ENCODE assay signal across 29 cellular contexts in genomic region chr7:139720186-139720585, GRCh38. TPM values are rescaled to one million over a fixed set of nuclear protein-coding genes. Genes with fewer than 3 reads are reported as not detected.
DNase-seq lines count a peak whose midpoint lies in the region; ATAC-seq and TF ChIP-seq lines count a peak whose summit lies in the region.
"Had no signal": no experiment of that assay in that cellular context is flagged by ENCODE, and none has a peak within 500 bp of the region (broad histone marks: within the 10 kb centered on the region; RNA-seq: fewer than 3 reads in every experiment).

No MANE protein-coding gene starts in this region.

- intact Hi-C loops in PC-3 (cut with micrococcal nuclease) (loop anchor here (2.0 kb wide), 1 partner anchor 39 kb away; no protein-coding TSS in a partner anchor), left colon (cut with DNase I, micrococcal nuclease) (no loop called here)
- intact Hi-C loops in activated CD8-positive, alpha-beta T cell treated with anti-CD3 and anti-CD28 coated beads for 36 hours (cut with micrococcal nuclease) = no loop called here

- no peaks in the 10 kb centered on the region for H3K9me2 ChIP-seq in PC-3 (replicated peaks; ENCODE audit: low read length)

- H2AFZ ChIP-seq in ACC112 (ENCODE audit: low read length, unreplicated experiment) (no peak overlapping the region), PC-3 (ENCODE audit: low read length) (no peak overlapping the region)

- H3K9ac ChIP-seq in PC-3 (ENCODE audit: low read length) (no peak overlapping the region), skeletal muscle satellite cell (ENCODE audit: low read depth, low read length) (peak overlapping the region; percentile 76)

- no peak overlapping the region for H3K27ac Mint-ChIP-seq in activated CD4-positive, alpha-beta memory T cell treated with anti-CD3 and anti-CD28 coated beads, Interleukin-2, amount 10 ng/mL, durations not matched to agents 7 days and 5 days
- no peak overlapping the region for H3K27ac Mint-ChIP-seq in activated CD8-positive, alpha-beta T cell treated with anti-CD3 and anti-CD28 coated beads for 36 hours
- H3K27ac Mint-ChIP-seq: activated CD4-positive, alpha-beta T cell treated with anti-CD3 and anti-CD28 coated beads, Interleukin-2, amount 10 ng/mL, durations not matched to agents 24 days and 14 days; activated CD8-positive, alpha-beta memory T cell treated with anti-CD3 and anti-CD28 coated beads, Interleukin-2, amount 10 ng/mL, durations not matched to agents 7 days and 5 days; activated T-cell treated with anti-CD3 and anti-CD28 coated beads, Interleukin-2, amount 50 U/mL, for 72 hours; progenitor cell of endocrine pancreas; stimulated activated naive CD8-positive, alpha-beta T cell treated with anti-CD3 and anti-CD28 coated beads, Interleukin-15, amount 100 ng/mL, for 72 hours had no signal

- no peak overlapping the region for H3K4me3 ChIP-seq in ACC112 (ENCODE audit: low read depth, low read length)
- H3K4me3 ChIP-seq in PC-3 (ENCODE audit: low read length) = no peak overlapping the region
- no peak overlapping the region for H3K4me3 ChIP-seq in skeletal muscle satellite cell (ENCODE audit: low read length)

- POLR2A ChIA-PET in PC-3 (lab: Charles Lee; ENCODE audit: unreplicated experiment) = no interaction called here
- POLR2A ChIA-PET in activated CD4-positive, alpha-beta memory T cell treated with anti-CD3 and anti-CD28 coated beads, Interleukin-2, amount 10 ng/mL, durations not matched to agents 7 days and 5 days (lab: Charles Lee) = interaction anchor here (0.9 kb wide), 1 partner anchor 73 kb away, joined by 3 read pairs; no protein-coding TSS in a partner anchor
- POLR2A ChIA-PET in activated CD8-positive, alpha-beta T cell treated with anti-CD3 and anti-CD28 coated beads for 36 hours (lab: Charles Lee) = interaction anchor here (1.4 kb wide), 1 partner anchor 12 kb away, joined by 3 read pairs; no protein-coding TSS in a partner anchor

- ATAC-seq in PC-3 = no peak
- no peak for ATAC-seq in left colon
- ATAC-seq in activated CD8-positive, alpha-beta T cell treated with anti-CD3 and anti-CD28 coated beads for 36 hours = no peak

- H4K20me1 ChIP-seq in PC-3 (ENCODE audit: low read length) = peaks cover 30% of the 10 kb centered on the region

- H3K9me3 Mint-ChIP-seq in activated CD4-positive, alpha-beta memory T cell treated with anti-CD3 and anti-CD28 coated beads, Interleukin-2, amount 10 ng/mL, durations not matched to agents 7 days and 5 days = no peaks in the 10 kb centered on the region
- no peaks in the 10 kb centered on the region for H3K9me3 Mint-ChIP-seq in activated CD8-positive, alpha-beta T cell treated with anti-CD3 and anti-CD28 coated beads for 36 hours
- H3K9me3 Mint-ChIP-seq: activated CD4-positive, alpha-beta T cell treated with anti-CD3 and anti-CD28 coated beads, Interleukin-2, amount 10 ng/mL, durations not matched to agents 24 days and 14 days; activated T-cell treated with anti-CD3 and anti-CD28 coated beads, Interleukin-2, amount 50 U/mL, for 72 hours; stimulated activated naive CD8-positive, alpha-beta T cell treated with anti-CD3 and anti-CD28 coated beads, Interleukin-15, amount 100 ng/mL, for 72 hours had no signal

- H3K36me3 ChIP-seq in ACC112 (ENCODE audit: insufficient read depth, low read length) (peaks cover 20% of the 10 kb centered on the region; the same call in 1 of the 2 replicates), PC-3 (ENCODE audit: low read depth, low read length) (peaks cover 19% of the 10 kb centered on the region), skeletal muscle satellite cell (ENCODE audit: insufficient read depth, low read length) (peaks cover 27% of the 10 kb centered on the region)

- H3K4me3 Mint-ChIP-seq in activated CD4-positive, alpha-beta memory T cell treated with anti-CD3 and anti-CD28 coated beads, Interleukin-2, amount 10 ng/mL, durations not matched to agents 7 days and 5 days = no peak overlapping the region
- no peak overlapping the region for H3K4me3 Mint-ChIP-seq in activated CD8-positive, alpha-beta T cell treated with anti-CD3 and anti-CD28 coated beads for 36 hours
- H3K4me3 Mint-ChIP-seq: activated CD4-positive, alpha-beta T cell treated with anti-CD3 and anti-CD28 coated beads, Interleukin-2, amount 10 ng/mL, durations not matched to agents 24 days and 14 days; activated CD8-positive, alpha-beta memory T cell treated with anti-CD3 and anti-CD28 coated beads, Interleukin-2, amount 10 ng/mL, durations not matched to agents 7 days and 5 days; activated T-cell treated with anti-CD3 and anti-CD28 coated beads, Interleukin-2, amount 50 U/mL, for 72 hours; stimulated activated naive CD8-positive, alpha-beta T cell treated with anti-CD3 and anti-CD28 coated beads, Interleukin-15, amount 100 ng/mL, for 72 hours had no signal

- H3K79me2 ChIP-seq in ACC112 (ENCODE audit: control insufficient read depth, insufficient read depth, low read length, unreplicated experiment) (peaks cover 93% of the 10 kb centered on the region), PC-3 (ENCODE audit: low read length) (peaks cover 97% of the 10 kb centered on the region)

- H3K9me3 ChIP-seq in PC-3 (ENCODE audit: low read length) = no peaks in the 10 kb centered on the region
- no peaks in the 10 kb centered on the region for H3K9me3 ChIP-seq in skeletal muscle satellite cell (replicated peaks; ENCODE audit: low read length)

- H3K27ac ChIP-seq in ACC112 (ENCODE audit: low read depth, low read length) (peak overlapping the region; percentile 100), PC-3 (ENCODE audit: low read length) (peak overlapping the region; percentile 6)

- H3F3A ChIP-seq in PC-3 (ENCODE audit: low read length, unreplicated experiment) = no peaks in the 10 kb centered on the region

- CTCF ChIA-PET in PC-3 (lab: Charles Lee) = no interaction called here
- CTCF ChIA-PET in activated CD4-positive, alpha-beta memory T cell treated with anti-CD3 and anti-CD28 coated beads, Interleukin-2, amount 10 ng/mL, durations not matched to agents 7 days and 5 days (lab: Charles Lee) = no interaction called here
- CTCF ChIA-PET in activated CD8-positive, alpha-beta T cell treated with anti-CD3 and anti-CD28 coated beads for 36 hours (lab: Charles Lee) = interaction anchor here (1.5 kb wide), 1 partner anchor 74 kb away, joined by 4 read pairs; no protein-coding TSS in a partner anchor

- DNase-seq in PC-3 (no peak), left colon (peak; percentile 7 to 24), NCI-H82 (lab: John Stamatoyannopoulos, UW) (no peak), NCI-H1105 (lab: John Stamatoyannopoulos, UW) (no peak)
- DNase-seq in activated CD4-positive, alpha-beta memory T cell treated with anti-CD3 and anti-CD28 coated beads, Interleukin-2, amount 10 ng/mL, durations not matched to agents 7 days and 5 days = no peak
- DNase-seq in activated CD8-positive, alpha-beta T cell treated with anti-CD3 and anti-CD28 coated beads for 36 hours = no peak
- DNase-seq: ACHN; activated CD8-positive, alpha-beta memory T cell treated with anti-CD3 and anti-CD28 coated beads, Interleukin-2, amount 10 ng/mL, durations not matched to agents 7 days and 5 days; activated naive CD4-positive, alpha-beta T cell; cerebellar nuclear complex; COR-L47; DMS53; Kasumi-1; mammary epithelial cell; MV-4-11; NCI-H1694 treated with DMSO at 0.1 percent for 48 hours; NCI-H2171 treated with DMSO at 0.1 percent for 48 hours; NCI-H524 treated with DMSO at 0.1 percent for 48 hours; NK-92 treated with Interleukin-12 subunit alpha and Interleukin-12 subunit beta, amount 100 ng/mL, for 24 hours; stimulated activated CD4-positive, alpha-beta T cell treated with anti-CD3 and anti-CD28 coated beads, Interleukin-1b, Interleukin-23, amount 100 ng/mL, for 48 hours; stimulated activated CD8-positive, alpha-beta memory T cell treated with anti-CD3 and anti-CD28 coated beads, Interleukin-4, amount 100 ng/mL, for 48 hours; T1000; trophoblast cell had no signal

- TF ChIP-seq CTCF in PC-3 (conservative IDR thresholded peaks at IDR 0.05; ENCODE audit: low read depth, low read length) = no peak
- TF ChIP-seq CTCF in activated CD8-positive, alpha-beta T cell treated with anti-CD3 and anti-CD28 coated beads for 36 hours (IDR thresholded peaks at IDR 0.05) = no peak

- peaks cover 3% of the 10 kb centered on the region for H3K4me1 Mint-ChIP-seq in activated CD4-positive, alpha-beta memory T cell treated with anti-CD3 and anti-CD28 coated beads, Interleukin-2, amount 10 ng/mL, durations not matched to agents 7 days and 5 days
- peaks cover 10% of the 10 kb centered on the region for H3K4me1 Mint-ChIP-seq in activated CD8-positive, alpha-beta T cell treated with anti-CD3 and anti-CD28 coated beads for 36 hours (ENCODE audit: low read depth)

- peaks cover 13% of the 10 kb centered on the region for H3K36me3 Mint-ChIP-seq in activated CD4-positive, alpha-beta memory T cell treated with anti-CD3 and anti-CD28 coated beads, Interleukin-2, amount 10 ng/mL, durations not matched to agents 7 days and 5 days (ENCODE audit: low read depth)
- peaks cover 10% of the 10 kb centered on the region for H3K36me3 Mint-ChIP-seq in activated CD8-positive, alpha-beta T cell treated with anti-CD3 and anti-CD28 coated beads for 36 hours (ENCODE audit: low read depth)

- H3K4me2 ChIP-seq in PC-3 (ENCODE audit: low read length) = 0 out of 2 replicates have a peak overlapping the region, but pooled peaks have one; percentile 2
- peak overlapping the region; percentile 17 for H3K4me2 ChIP-seq in skeletal muscle satellite cell (ENCODE audit: low read length)

- peaks cover 49% of the 10 kb centered on the region for H3K4me1 ChIP-seq in ACC112 (ENCODE audit: control insufficient read depth, insufficient read depth, low read length, unreplicated experiment)
- peaks cover 44% of the 10 kb centered on the region for H3K4me1 ChIP-seq in PC-3 (ENCODE audit: insufficient read depth, low read length)
- H3K4me1 ChIP-seq in skeletal muscle satellite cell (ENCODE audit: control insufficient read depth, insufficient read depth, low read length) = peaks cover 52% of the 10 kb centered on the region

- no TSS peak for BruUV-seq in PC-3 (replicated peaks; lab: Mats Ljungman, UMichigan)

- H3K27me3 ChIP-seq in ACC112 (ENCODE audit: insufficient read depth, low read length) (no peaks in the 10 kb centered on the region), PC-3 (ENCODE audit: low read length) (no peaks in the 10 kb centered on the region), skeletal muscle satellite cell (ENCODE audit: control insufficient read depth, insufficient read depth, low read length) (no peaks in the 10 kb centered on the region)

- H3K27me3 Mint-ChIP-seq in activated CD4-positive, alpha-beta memory T cell treated with anti-CD3 and anti-CD28 coated beads, Interleukin-2, amount 10 ng/mL, durations not matched to agents 7 days and 5 days = no peaks in the 10 kb centered on the region
- no peaks in the 10 kb centered on the region for H3K27me3 Mint-ChIP-seq in activated CD8-positive, alpha-beta T cell treated with anti-CD3 and anti-CD28 coated beads for 36 hours
- H3K27me3 Mint-ChIP-seq: activated CD4-positive, alpha-beta T cell treated with anti-CD3 and anti-CD28 coated beads, Interleukin-2, amount 10 ng/mL, durations not matched to agents 24 days and 14 days; activated CD8-positive, alpha-beta memory T cell treated with anti-CD3 and anti-CD28 coated beads, Interleukin-2, amount 10 ng/mL, durations not matched to agents 7 days and 5 days; progenitor cell of endocrine pancreas; stimulated activated naive CD8-positive, alpha-beta T cell treated with anti-CD3 and anti-CD28 coated beads, Interleukin-15, amount 100 ng/mL, for 72 hours had no signal

RNA-seq across cellular contexts. Expression of gene HIPK2, which starts 57.6 kb away (rescaled TPM):
- total RNA-seq in PC-3 (2014; rRNA removed) = 38.1 and 46.0 TPM in 2 replicates
- 10 to 100 TPM; 36.4 to 37.8 TPM for total RNA-seq in left colon
- total RNA-seq in skeletal muscle satellite cell (2012; rRNA removed) = 45.4 and 46.1 TPM in 2 replicates
- total RNA-seq in activated CD4-positive, alpha-beta memory T cell treated with anti-CD3 and anti-CD28 coated beads, Interleukin-2, amount 10 ng/mL, durations not matched to agents 7 days and 5 days = 10 to 100 TPM; 24.0 to 25.2 TPM
- total RNA-seq in activated CD8-positive, alpha-beta T cell treated with anti-CD3 and anti-CD28 coated beads for 36 hours = 10 to 100 TPM; 17.3 to 17.6 TPM

Comparison
In these comparisons a context has a peak if more than half of its experiments do, and no peak if none do; other contexts are left out.
1. DNase-seq: peak in left colon (2 of 2); none in PC-3 (single experiment), NCI-H82 (single experiment), activated CD4-positive, alpha-beta memory T cell treated with anti-CD3 and anti-CD28 coated beads, Interleukin-2, amount 10 ng/mL, durations not matched to agents 7 days and 5 days (single experiment), activated CD8-positive, alpha-beta T cell treated with anti-CD3 and anti-CD28 coated beads for 36 hours (single experiment) and NCI-H1105 (single experiment).